8 cellular contexts compared by ENCODE assay signal in the genomic region with DNA sequence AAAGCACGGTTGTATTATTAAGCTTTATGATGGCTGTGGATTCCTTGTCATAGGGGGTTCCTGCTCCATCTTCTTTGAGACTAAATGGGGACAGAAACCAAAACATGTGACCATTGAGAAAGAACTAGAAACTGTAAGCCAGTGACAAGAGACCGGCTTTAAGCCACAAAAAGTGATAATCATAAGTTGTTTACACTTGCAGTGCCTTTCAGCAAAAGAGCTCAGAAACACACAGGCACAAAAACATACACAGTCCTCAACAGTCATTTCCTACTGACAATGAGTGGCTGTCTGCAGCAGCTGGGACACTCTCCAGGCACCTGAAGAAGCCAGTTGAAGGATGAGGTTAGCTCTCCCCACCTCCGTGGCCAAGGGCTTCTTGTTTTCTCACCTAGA. TPM values are rescaled to one million over a fixed set of nuclear protein-coding genes. Genes with fewer than 3 reads are reported as not detected.
DNase-seq lines count a peak whose midpoint lies in the region; ATAC-seq, FAIRE-seq and TF ChIP-seq lines count a peak whose summit lies in the region.

No MANE protein-coding gene starts in this region.

- H3K36me3 ChIP-seq in Panc1 (ENCODE audit: control insufficient read depth, insufficient read depth, low read length): no peaks in the 10 kb centered on the region

- TF ChIP-seq CTCF in A549 (IDR thresholded peaks at IDR 0.05) (no peak), Panc1 (IDR thresholded peaks at IDR 0.05) (no peak)

- no peak for FAIRE-seq in A549 (lab: Jason Lieb, UNC)

- no peak overlapping the region for H3K27ac ChIP-seq in A549
- H3K27ac ChIP-seq in Panc1 (ENCODE audit: low read length): no peak overlapping the region

- TF ChIP-seq POLR2A in A549 (IDR thresholded peaks at IDR 0.05; ENCODE audit: low read length): no peak

- WGBS in A549 (ENCODE audit: missing lambda C conversion rate): 75% methylated on average over 3 of the region's 3 CpGs

- 0 out of 3 replicates have a peak overlapping the region, but pooled peaks have one; percentile 9 for H3K4me2 ChIP-seq in A549

- no peaks in the 10 kb centered on the region for H3K9me3 ChIP-seq in A549
- H3K9me3 ChIP-seq in Panc1 (ENCODE audit: control insufficient read depth, insufficient read depth, low read depth, low read length): no peaks in the 10 kb centered on the region

- ATAC-seq in A549 (no peak), GM18861 (IDR thresholded peaks at IDR 0.05; ENCODE audit: unreplicated experiment) (peak; percentile 23), HG02852 (IDR thresholded peaks at IDR 0.05; ENCODE audit: unreplicated experiment) (peak; percentile 58), Panc1 (peak; percentile 49; the same call in 1 of the 2 replicates)

- CTCF ChIA-PET in A549 (lab: Yijun Ruan, JAX): interaction anchor here (0.6 to 3.7 kb wide), 24 partner anchors 8 to 552 kb away, joined by 3 to 25 read pairs (median 4); partner anchors contain the start of gene UBE2J1
- CTCF ChIA-PET in Panc1 (lab: Charles Lee): interaction anchor here (0.5 to 1.6 kb wide), 11 partner anchors 13 to 1732 kb away, joined by 3 to 6 read pairs (median 3); no protein-coding TSS in a partner anchor

- no peak for TF ChIP-seq RAD21 in A549 (conservative IDR thresholded peaks at IDR 0.05 in 1 of 2, IDR thresholded peaks at IDR 0.05 in 1 of 2)

- no peaks in the 10 kb centered on the region for H3K4me1 ChIP-seq in A549
- H3K4me1 ChIP-seq in Panc1 (ENCODE audit: control insufficient read depth, insufficient read depth, low read length): no peaks in the 10 kb centered on the region

- TF ChIP-seq EP300 in A549 (IDR thresholded peaks at IDR 0.05): no peak

- no peak overlapping the region for H3K4me3 ChIP-seq in A549
- H3K4me3 ChIP-seq in Panc1 (ENCODE audit: low read depth in 2 of 2, low read length in 2 of 2): no peak overlapping the region

- POLR2A ChIA-PET in A549 (lab: Yijun Ruan, JAX): interaction anchor here (1.1 kb wide), 1 partner anchor 19 kb away, joined by 3 read pairs; no protein-coding TSS in a partner anchor
- POLR2A ChIA-PET in Panc1 (lab: Charles Lee): no interaction called here

- no TSS peak for BruUV-seq in Panc1 (replicated peaks; lab: Mats Ljungman, UMichigan)

- intact Hi-C loops in Panc1 (cut with micrococcal nuclease; ENCODE audit: unreplicated experiment): no loop called here

- no peaks in the 10 kb centered on the region for H3K27me3 ChIP-seq in Panc1 (ENCODE audit: control insufficient read depth, insufficient read depth, low read length)

- no peak for DNase-seq in A549 (ENCODE audit: low read depth in 1 of 2, low spot score in 1 of 2)
- no peak for DNase-seq in Panc1 (ENCODE audit: low read depth, low spot score)
- DNase-seq in anterior cingulate cortex (lab: John Stamatoyannopoulos, UW): no peak
- DNase-seq in HuH-7.5 (ENCODE audit: low spot score): no peak
- DNase-seq in hepatic stellate cell (ENCODE audit: low spot score): no peak
- no peak for DNase-seq in NCI-H1436 treated with DMSO at 0.1 percent for 48 hours (lab: John Stamatoyannopoulos, UW)

- in situ Hi-C loops in Panc1 (cut with HindIII; ENCODE audit: low pct_unique_long_range_greater_than_20kb, low sequenced_read_pairs): no loop called here

TF ChIP-seq in A549, 52 proteins besides CTCF, POLR2A, EP300 and RAD21:
- TF ChIP-seq CHD4 (IDR thresholded peaks at IDR 0.05; ENCODE audit: borderline replicate concordance): no peak
- no peak for TF ChIP-seq RARB (CRISPR knock-in tag; IDR thresholded peaks at IDR 0.05)
- no peak for TF ChIP-seq HOXA7 (CRISPR knock-in tag; IDR thresholded peaks at IDR 0.05)
- no peak for TF ChIP-seq HOXB5 (CRISPR knock-in tag; IDR thresholded peaks at IDR 0.05)
- no peak for TF ChIP-seq E2F6 (IDR thresholded peaks at IDR 0.05; ENCODE audit: borderline replicate concordance, low read depth)
- TF ChIP-seq SMC3 (IDR thresholded peaks at IDR 0.05): no peak
- TF ChIP-seq CEBPB (IDR thresholded peaks at IDR 0.05): no peak
- no peak for TF ChIP-seq POLR2AphosphoS2 (conservative IDR thresholded peaks at IDR 0.05; ENCODE audit: low read length)
- TF ChIP-seq KDM1A (IDR thresholded peaks at IDR 0.05; ENCODE audit: low read depth): no peak
- TF ChIP-seq, protein P1, sequence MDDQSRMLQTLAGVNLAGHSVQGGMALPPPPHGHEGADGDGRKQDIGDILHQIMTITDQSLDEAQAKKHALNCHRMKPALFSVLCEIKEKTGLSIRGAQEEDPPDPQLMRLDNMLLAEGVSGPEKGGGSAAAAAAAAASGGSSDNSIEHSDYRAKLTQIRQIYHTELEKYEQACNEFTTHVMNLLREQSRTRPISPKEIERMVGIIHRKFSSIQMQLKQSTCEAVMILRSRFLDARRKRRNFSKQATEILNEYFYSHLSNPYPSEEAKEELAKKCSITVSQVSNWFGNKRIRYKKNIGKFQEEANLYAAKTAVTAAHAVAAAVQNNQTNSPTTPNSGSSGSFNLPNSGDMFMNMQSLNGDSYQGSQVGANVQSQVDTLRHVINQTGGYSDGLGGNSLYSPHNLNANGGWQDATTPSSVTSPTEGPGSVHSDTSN (IDR thresholded peaks at IDR 0.05): no peak
- no peak for TF ChIP-seq SREBF2 (IDR thresholded peaks at IDR 0.05)
- no peak for TF ChIP-seq ZFP36 (IDR thresholded peaks at IDR 0.05; ENCODE audit: borderline replicate concordance, partially characterized antibody)
- no peak for TF ChIP-seq MAFK (IDR thresholded peaks at IDR 0.05; ENCODE audit: partially characterized antibody)
- no peak for TF ChIP-seq ZSCAN20 (CRISPR knock-in tag; IDR thresholded peaks at IDR 0.05)
- TF ChIP-seq EHF (CRISPR knock-in tag; IDR thresholded peaks at IDR 0.05): no peak
- no peak for TF ChIP-seq NPAS2 (CRISPR knock-in tag; IDR thresholded peaks at IDR 0.05; ENCODE audit: borderline replicate concordance)

RNA-seq across cellular contexts. Expression of gene UBE2J1, which starts 20.0 kb away (rescaled TPM):
- polyA plus RNA-seq in A549 (2011; rRNA removed) (26.6 and 32.7 TPM in 2 replicates), A549 (2017; fragmentation: RNase III; extraction: RNeasy Plus Mini Kit Qiagen cat#74134 plus additional on column Dnase treatment) (12.6 to 13.3 TPM (median 12.7 TPM) in 3 replicates)
- 6.4 and 7.9 TPM in 2 replicates for polyA plus RNA-seq in A549 (2012; cell fraction: cytosol; rRNA removed)
- polyA plus RNA-seq in A549 (2012; cell fraction: nucleus; rRNA removed): 2.2 and 3.7 TPM in 2 replicates
- 12.3 and 13.3 TPM in 2 replicates for polyA minus RNA-seq in A549 (2011; rRNA and poly(A)+ RNA removed)
- total RNA-seq in Panc1 (2021; ENCODE audit: unreplicated experiment): 30.5 TPM
- 20.2 TPM for polyA plus RNA-seq in Panc1 (2012; ENCODE audit: insufficient read length)

RNA-seq across cellular contexts. Expression of gene RRAGD, which starts 39.6 kb away (rescaled TPM):
- 0.72 and 1.2 TPM in 2 replicates for polyA plus RNA-seq in A549 (2011; rRNA removed)
- polyA plus RNA-seq in A549 (2012; cell fraction: cytosol; rRNA removed): 0.15 and 0.29 TPM in 2 replicates
- polyA plus RNA-seq in A549 (2012; cell fraction: nucleus; rRNA removed): 0.07 and 0.13 TPM in 2 replicates
- polyA plus RNA-seq in A549 (2017; fragmentation: RNase III; extraction: RNeasy Plus Mini Kit Qiagen cat#74134 plus additional on column Dnase treatment): 0.58 to 1.2 TPM (median 0.79 TPM) in 3 replicates
- 0.58 and 0.66 TPM in 2 replicates for polyA minus RNA-seq in A549 (2011; rRNA and poly(A)+ RNA removed)
- total RNA-seq in Panc1 (2021; ENCODE audit: unreplicated experiment): 27.8 TPM
- 10.4 TPM for polyA plus RNA-seq in Panc1 (2012; ENCODE audit: insufficient read length)

RNA-seq across cellular contexts. Expression of gene GABRR2, which starts 57.4 kb away (rescaled TPM):
- polyA plus RNA-seq in A549 (2011; rRNA removed) (0.09 and 0.12 TPM in 2 replicates), A549 (2017; fragmentation: RNase III; extraction: RNeasy Plus Mini Kit Qiagen cat#74134 plus additional on column Dnase treatment) (0.05 to 0.21 TPM (median 0.08 TPM) in 3 replicates)
- 0.04 and 0.07 TPM in 2 replicates for polyA plus RNA-seq in A549 (2012; cell fraction: cytosol; rRNA removed)
- polyA plus RNA-seq in A549 (2012; cell fraction: nucleus; rRNA removed): 0.21 and 0.23 TPM in 2 replicates
- polyA minus RNA-seq in A549 (2011; rRNA and poly(A)+ RNA removed): not detected in 2 replicates
- total RNA-seq in Panc1 (2021; ENCODE audit: unreplicated experiment): 0.18 TPM
- polyA plus RNA-seq in Panc1 (2012; ENCODE audit: insufficient read length): 0.30 TPM

Comparison
In these comparisons a context has a peak if more than half of its experiments do, and no peak if none do; other contexts are left out.
1. ATAC-seq: peak in GM18861 (single experiment), HG02852 (single experiment) and Panc1 (single experiment); none in A549 (0 of 2).